Comparison of ENCODE assay signal across 8 cellular contexts in the genomic region with DNA sequence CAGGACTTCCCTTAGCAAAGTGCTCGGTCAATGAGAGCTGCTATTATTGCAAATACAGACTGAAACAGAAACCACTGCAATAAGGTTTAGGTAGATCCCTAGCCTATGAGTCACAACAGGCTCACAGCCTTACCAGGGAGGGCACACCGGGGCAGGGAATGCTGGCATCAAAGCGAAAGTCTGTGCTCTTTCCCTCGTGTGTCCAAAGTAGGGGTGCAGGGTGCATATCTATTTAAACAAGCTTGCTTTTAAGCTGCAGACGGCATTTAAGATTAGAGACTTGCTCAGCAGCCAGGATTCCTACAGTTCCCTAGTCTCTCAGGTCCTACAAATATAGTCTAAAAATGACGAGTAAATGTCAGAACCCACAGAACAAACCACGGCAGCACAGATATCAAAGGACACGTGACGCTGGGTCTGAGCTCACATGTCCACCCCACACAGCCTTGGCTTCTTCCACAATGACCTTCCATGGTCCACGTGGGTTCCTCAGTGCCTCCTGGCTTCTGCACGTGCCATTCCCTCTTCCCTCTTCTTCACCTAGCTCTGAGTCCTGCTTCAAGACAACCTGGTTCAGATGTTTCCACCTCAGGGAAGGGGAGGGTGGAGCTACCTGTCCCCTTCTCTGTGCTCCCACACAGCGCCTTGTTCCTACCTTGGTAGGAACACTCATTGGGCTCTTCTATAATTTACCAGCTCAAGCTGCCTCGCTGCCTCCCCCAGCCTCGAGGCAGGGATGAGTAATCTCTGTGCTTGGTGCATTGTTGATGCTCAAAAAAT.
DNase-seq lines count a peak whose midpoint lies in the region; ATAC-seq and TF ChIP-seq lines count a peak whose summit lies in the region.

No MANE protein-coding gene starts in this region.

- H3K4me3 Mint-ChIP-seq in activated CD8-positive, alpha-beta T cell treated with anti-CD3 and anti-CD28 coated beads, Interleukin-2, amount 10 ng/mL, durations not matched to agents 7 days and 5 days: peak overlapping the region; percentile 20

- TF ChIP-seq CTCF in heart right ventricle (IDR thresholded peaks at IDR 0.05): no peak
- TF ChIP-seq CTCF in WERI-Rb-1 (IDR thresholded peaks at IDR 0.05; ENCODE audit: low read depth, low read length): no peak

- peaks cover 0 to 54% (median 37%) of the 10 kb centered on the region in 9 donors for H3K4me1 ChIP-seq in heart right ventricle

- intact Hi-C loops in heart right ventricle (cut with DNase I): loop anchor here in 1 of 10 donors (5.0 kb wide), 1 partner anchor 42 kb away; no protein-coding TSS in a partner anchor

- DNase-seq in AG20443 (ENCODE audit: low spot score): peak; percentile 52
- no peak for DNase-seq in activated CD8-positive, alpha-beta T cell treated with anti-CD3 and anti-CD28 coated beads, Interleukin-2, amount 10 ng/mL, durations not matched to agents 7 days and 5 days
- peak in 1 of 2 donors; percentile 19 for DNase-seq in heart right ventricle
- peak; percentile 47 for DNase-seq in stimulated activated CD8-positive, alpha-beta memory T cell treated with anti-CD3 and anti-CD28 coated beads, Interleukin-4, amount 100 ng/mL, for 48 hours
- no peak for DNase-seq in WERI-Rb-1
- DNase-seq in NCI-H187 (lab: John Stamatoyannopoulos, UW): no peak

- WGBS in heart right ventricle, 2 donors: 53 to 60% methylated on average over 14 of the region's 14 CpGs

- peak; percentile 90 for ATAC-seq in GM19351 (IDR thresholded peaks at IDR 0.05; ENCODE audit: unreplicated experiment)
- ATAC-seq in HG03439 (IDR thresholded peaks at IDR 0.05; ENCODE audit: unreplicated experiment): peak; percentile 69
- peak; percentile 77 for ATAC-seq in activated CD8-positive, alpha-beta T cell treated with anti-CD3 and anti-CD28 coated beads, Interleukin-2, amount 10 ng/mL, durations not matched to agents 7 days and 5 days
- ATAC-seq in heart right ventricle: peak; percentile 66 to 94 (median 82)

- no peaks in the 10 kb centered on the region for H3K36me3 Mint-ChIP-seq in activated CD8-positive, alpha-beta T cell treated with anti-CD3 and anti-CD28 coated beads, Interleukin-2, amount 10 ng/mL, durations not matched to agents 7 days and 5 days (ENCODE audit: low read depth)

- no peaks in the 10 kb centered on the region for H3K9me3 ChIP-seq in heart right ventricle
- H3K9me3 ChIP-seq in WERI-Rb-1 (ENCODE audit: severe bottlenecking): no peaks in the 10 kb centered on the region

- H3K27me3 ChIP-seq in heart right ventricle (no peaks in the 10 kb centered on the region), WERI-Rb-1 (ENCODE audit: insufficient read depth, low read depth, severe bottlenecking) (no peaks in the 10 kb centered on the region)

- peak overlapping the region; percentile 21 for H3K27ac Mint-ChIP-seq in activated CD8-positive, alpha-beta T cell treated with anti-CD3 and anti-CD28 coated beads, Interleukin-2, amount 10 ng/mL, durations not matched to agents 7 days and 5 days

- no peaks in the 10 kb centered on the region for H3K27me3 Mint-ChIP-seq in activated CD8-positive, alpha-beta T cell treated with anti-CD3 and anti-CD28 coated beads, Interleukin-2, amount 10 ng/mL, durations not matched to agents 7 days and 5 days (ENCODE audit: low read depth)

- no peaks in the 10 kb centered on the region for H3K9me3 Mint-ChIP-seq in activated CD8-positive, alpha-beta T cell treated with anti-CD3 and anti-CD28 coated beads, Interleukin-2, amount 10 ng/mL, durations not matched to agents 7 days and 5 days (ENCODE audit: insufficient read depth)

- H3K27ac ChIP-seq in heart right ventricle: peak overlapping the region in 9 of 10 donors; percentile 41 to 80 (median 68)
- H3K27ac ChIP-seq in WERI-Rb-1: no peak overlapping the region

- CTCF ChIA-PET in activated CD8-positive, alpha-beta T cell treated with anti-CD3 and anti-CD28 coated beads, Interleukin-2, amount 10 ng/mL, durations not matched to agents 7 days and 5 days (lab: Charles Lee): interaction anchor here (0.8 to 2.2 kb wide), 6 partner anchors 8 to 106 kb away, joined by 3 to 9 read pairs (median 4); no protein-coding TSS in a partner anchor

- POLR2A ChIA-PET in activated CD8-positive, alpha-beta T cell treated with anti-CD3 and anti-CD28 coated beads, Interleukin-2, amount 10 ng/mL, durations not matched to agents 7 days and 5 days (lab: Charles Lee): interaction anchor here (0.8 kb wide), 1 partner anchor 22 kb away, joined by 3 read pairs; no protein-coding TSS in a partner anchor

- H3K36me3 ChIP-seq in heart right ventricle (peaks cover 0 to 5% (median 0%) of the 10 kb centered on the region in 9 donors), WERI-Rb-1 (no peaks in the 10 kb centered on the region)

- peak overlapping the region in 5 of 10 donors; percentile 7 to 32 (median 23) for H3K4me3 ChIP-seq in heart right ventricle
- H3K4me3 ChIP-seq in WERI-Rb-1 (ENCODE audit: low read depth, low read length): no peak overlapping the region

- H3K4me1 Mint-ChIP-seq in activated CD8-positive, alpha-beta T cell treated with anti-CD3 and anti-CD28 coated beads, Interleukin-2, amount 10 ng/mL, durations not matched to agents 7 days and 5 days (ENCODE audit: low read depth): peaks cover 14% of the 10 kb centered on the region

Comparison
In these comparisons a context has a peak if more than half of its experiments do, and no peak if none do; other contexts are left out.
1. DNase-seq: peak in AG20443 (single experiment) and stimulated activated CD8-positive, alpha-beta memory T cell treated with anti-CD3 and anti-CD28 coated beads, Interleukin-4, amount 100 ng/mL, for 48 hours (single experiment); none in activated CD8-positive, alpha-beta T cell treated with anti-CD3 and anti-CD28 coated beads, Interleukin-2, amount 10 ng/mL, durations not matched to agents 7 days and 5 days (single experiment), WERI-Rb-1 (single experiment) and NCI-H187 (0 of 2).
2. Peak in every context shown above with its lines, with median percentiles within 50 percentile points of each other: ATAC-seq.